In the genomic region with DNA sequence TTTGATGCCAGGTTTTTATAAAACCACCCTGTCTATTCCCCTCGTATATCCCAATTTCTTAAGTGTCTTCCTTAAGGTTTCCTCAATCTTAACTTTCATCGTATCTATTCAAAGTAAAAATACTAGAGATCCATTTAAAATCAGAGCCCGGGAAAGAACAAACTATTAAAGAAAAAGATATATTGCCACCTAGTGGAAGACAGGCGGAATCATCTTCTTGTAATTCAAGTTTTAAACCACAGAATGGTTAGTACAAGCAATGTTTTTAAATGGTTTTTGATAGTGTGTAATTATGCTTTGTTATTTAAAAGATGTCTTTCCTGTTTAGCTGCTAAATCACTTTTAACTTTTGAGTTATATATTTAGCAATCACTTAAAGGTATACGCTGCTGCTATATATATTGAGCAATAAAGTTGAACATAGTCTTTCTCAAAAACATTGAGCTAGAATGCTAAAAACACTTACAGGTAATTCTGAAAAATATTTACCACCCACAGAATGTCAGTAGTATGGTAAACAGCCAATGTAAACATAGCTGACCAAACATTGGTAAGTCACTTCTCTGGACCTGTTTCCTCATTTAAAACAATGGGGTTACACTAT, we compare ENCODE assay signal across 8 cellular contexts. TPM values are rescaled to one million over a fixed set of nuclear protein-coding genes. Genes with fewer than 3 reads are reported as not detected.
DNase-seq lines count a peak whose midpoint lies in the region; ATAC-seq and TF ChIP-seq lines count a peak whose summit lies in the region.

No MANE protein-coding gene starts in this region.

- no peaks in the 10 kb centered on the region for H3K36me3 Mint-ChIP-seq in CD4-positive, alpha-beta memory T cell
- H3K36me3 Mint-ChIP-seq in osteocyte (ENCODE audit: unreplicated experiment), result no peaks in the 10 kb centered on the region

- peaks cover 9% of the 10 kb centered on the region for H3K27me3 ChIP-seq in CD4-positive, alpha-beta memory T cell (ENCODE audit: insufficient read depth, low read length)
- H3K27me3 ChIP-seq in dorsolateral prefrontal cortex, result peaks cover 0 to 41% (median 0%) of the 10 kb centered on the region in 45 donors

- no peak overlapping the region for H3K27ac Mint-ChIP-seq in CD4-positive, alpha-beta memory T cell
- H3K27ac Mint-ChIP-seq in osteocyte (ENCODE audit: unreplicated experiment), result no peak overlapping the region

- peaks cover 8% of the 10 kb centered on the region in 2 donors for H3K27me3 Mint-ChIP-seq in CD4-positive, alpha-beta memory T cell
- peaks cover 75% of the 10 kb centered on the region for H3K27me3 Mint-ChIP-seq in osteocyte (ENCODE audit: unreplicated experiment)

- POLR2A ChIA-PET in CD4-positive, alpha-beta memory T cell (lab: Charles Lee; ENCODE audit: partially characterized antibody), result interaction anchor here (1.1 kb wide), 1 partner anchor 13 kb away, joined by 4 read pairs; no protein-coding TSS in a partner anchor

- peaks cover 0 to 1% (median 0%) of the 10 kb centered on the region in 4 donors for H3K4me1 Mint-ChIP-seq in CD4-positive, alpha-beta memory T cell
- H3K4me1 Mint-ChIP-seq in osteocyte (ENCODE audit: unreplicated experiment), result peaks cover 1% of the 10 kb centered on the region

- H3K9me3 ChIP-seq in CD4-positive, alpha-beta memory T cell (ENCODE audit: control insufficient read depth in 1 of 2, low read length in 2 of 2), result no peaks in the 10 kb centered on the region

- H3K27ac ChIP-seq in CD4-positive, alpha-beta memory T cell (ENCODE audit: low read depth, low read length), result no peak overlapping the region
- H3K27ac ChIP-seq in dorsolateral prefrontal cortex, result no peak overlapping the region

- DNase-seq in CD4-positive, alpha-beta memory T cell, result peak in 4 of 5 donors; percentile 48 to 55 (median 51)
- DNase-seq in H4 (ENCODE audit: low spot score) (peak; percentile 47), NCI-H82 treated with DMSO at 0.1 percent for 48 hours (lab: John Stamatoyannopoulos, UW; ENCODE audit: unreplicated experiment) (peak; percentile 44), dorsolateral prefrontal cortex (no peak), osteocyte (ENCODE audit: extremely low spot score, unreplicated experiment) (no peak)
- DNase-seq in stimulated activated CD4-positive, alpha-beta T cell treated with anti-CD3 and anti-CD28 coated beads, Interleukin-4, amount 100 ng/mL, for 1 hour, result no peak

- H3K36me3 ChIP-seq in CD4-positive, alpha-beta memory T cell (ENCODE audit: insufficient read depth, low read length), result no peaks in the 10 kb centered on the region

- ATAC-seq in HG03442 (IDR thresholded peaks at IDR 0.05; ENCODE audit: unreplicated experiment) (no peak), HG03135 (IDR thresholded peaks at IDR 0.05; ENCODE audit: unreplicated experiment) (no peak)

- intact Hi-C loops in CD4-positive, alpha-beta memory T cell (cut with micrococcal nuclease), result loop anchor here (1.0 kb wide), 3 partner anchors 31 to 298 kb away; no protein-coding TSS in a partner anchor
- intact Hi-C loops in dorsolateral prefrontal cortex (cut with DNase I), result loop anchor here (5.0 to 10.0 kb wide), 2 partner anchors 88 to 1271 kb away; no protein-coding TSS in a partner anchor

- peak; percentile 70 to 94 (median 81) for TF ChIP-seq CTCF in dorsolateral prefrontal cortex (IDR thresholded peaks at IDR 0.05 in 54 of 56, conservative IDR thresholded peaks at IDR 0.05 in 2 of 56; ENCODE audit: low read depth in 1 of 56, partially characterized antibody in 56 of 56)
- peak; percentile 74 for TF ChIP-seq CTCF in osteocyte (IDR thresholded peaks at IDR 0.05)

- no peak overlapping the region for H3K4me3 ChIP-seq in CD4-positive, alpha-beta memory T cell (ENCODE audit: low read length in 2 of 2)
- H3K4me3 ChIP-seq in dorsolateral prefrontal cortex, result peak overlapping the region in 1 of 59 donors; percentile 24

- H3K4me3 Mint-ChIP-seq in CD4-positive, alpha-beta memory T cell, result peak overlapping the region in 1 of 8 donors; percentile 4
- H3K4me3 Mint-ChIP-seq in osteocyte (ENCODE audit: unreplicated experiment), result no peak overlapping the region

- no peaks in the 10 kb centered on the region for H3K9me3 Mint-ChIP-seq in CD4-positive, alpha-beta memory T cell
- no peaks in the 10 kb centered on the region for H3K9me3 Mint-ChIP-seq in osteocyte (ENCODE audit: unreplicated experiment)

- no peaks in the 10 kb centered on the region for H3K4me1 ChIP-seq in CD4-positive, alpha-beta memory T cell (ENCODE audit: insufficient read depth, low read length)

- CTCF ChIA-PET in CD4-positive, alpha-beta memory T cell (lab: Charles Lee; ENCODE audit: partially characterized antibody), result interaction anchor here (0.7 to 2.6 kb wide), 16 partner anchors 9 to 1263 kb away, joined by 3 to 32 read pairs (median 3); no protein-coding TSS in a partner anchor

RNA-seq across cellular contexts. Expression of a gene that starts 18.2 kb away (rescaled TPM):
- 10 to 100 TPM; 19.8 to 23.0 TPM for total RNA-seq in CD4-positive, alpha-beta memory T cell
- polyA plus RNA-seq in CD4-positive, alpha-beta memory T cell, result 1 to 10 TPM; 2.1 to 3.4 TPM
- total RNA-seq in H4 (2014; rRNA removed; shearing (Covaris generic)), result 0.12 TPM in 2 replicates
- 10 to 100 TPM; 24.7 to 79.2 (median 50.1) TPM for total RNA-seq in dorsolateral prefrontal cortex
- total RNA-seq in osteocyte, result 0.10 and 0.13 TPM in 2 replicates

RNA-seq across cellular contexts. Expression of a gene that starts 50.9 kb away (rescaled TPM):
- under 1 TPM; 0.06 TPM for total RNA-seq in CD4-positive, alpha-beta memory T cell
- polyA plus RNA-seq in CD4-positive, alpha-beta memory T cell, result not detected
- total RNA-seq in H4 (2014; rRNA removed; shearing (Covaris generic)), result 0.76 and 1.3 TPM in 2 replicates
- 10 to 100 TPM in 3 of 120 experiments, 1 to 10 TPM in 117; 1.7 to 12.5 (median 4.6) TPM for total RNA-seq in dorsolateral prefrontal cortex
- 7.0 and 8.2 TPM in 2 replicates for total RNA-seq in osteocyte

Comparison
In these comparisons a context has a peak if more than half of its experiments do, and no peak if none do; other contexts are left out.
1. DNase-seq: peak in CD4-positive, alpha-beta memory T cell (4 of 5), H4 (single experiment) and NCI-H82 treated with DMSO at 0.1 percent for 48 hours (single experiment); none in dorsolateral prefrontal cortex (0 of 10), osteocyte (single experiment) and stimulated activated CD4-positive, alpha-beta T cell treated with anti-CD3 and anti-CD28 coated beads, Interleukin-4, amount 100 ng/mL, for 1 hour (single experiment).
2. RNA of a gene that starts 18.2 kb away (total RNA-seq): 24.7 to 79.2 TPM in dorsolateral prefrontal cortex and 19.8 to 23.0 TPM in CD4-positive, alpha-beta memory T cell; 0.10 to 0.13 TPM in osteocyte and 0.12 TPM in H4; every median in the first group is over 10 times any median in the second.